In genomic region chr19:19538077-19538764, GRCh38 we compare ENCODE assay signal across 8 cellular contexts. TPM values are rescaled to one million over a fixed set of nuclear protein-coding genes. Genes with fewer than 3 reads are reported as not detected.
A peak's percentile ranks its signal among the peaks of the same experiment; 100 is the strongest.
DNase-seq lines count a peak whose midpoint lies in the region; ATAC-seq lines count a peak whose summit lies in the region.

CILP2 (plus strand) TSS chr19:19538265; CDS start chr19:19538350, 85 bp downstream.

- H3K27me3 Mint-ChIP-seq in activated CD8-positive, alpha-beta memory T cell treated with anti-CD3 and anti-CD28 coated beads, Interleukin-2, amount 10 ng/mL, durations not matched to agents 7 days and 5 days = peaks cover 19% of the 10 kb centered on the region

- intact Hi-C loops in sciatic nerve (cut with DNase I) = loop anchor here (5.0 kb wide), 1 partner anchor 419 kb away; no protein-coding TSS in a partner anchor

- in situ Hi-C loops in KBM-7 (cut with MboI; ENCODE audit: low pct_unique_long_range_greater_than_20kb, low sequenced_read_pairs) = loop anchor here (10.0 to 25.0 kb wide), 2 partner anchors 107 to 399 kb away; partner anchors contain the start of gene GMIP

- no peak within 1 kb of the TSS for H3K4me3 Mint-ChIP-seq in activated CD8-positive, alpha-beta memory T cell treated with anti-CD3 and anti-CD28 coated beads, Interleukin-2, amount 10 ng/mL, durations not matched to agents 7 days and 5 days

- peak; percentile 76 for DNase-seq in activated CD8-positive, alpha-beta memory T cell treated with anti-CD3 and anti-CD28 coated beads for 24 hours
- no peak for DNase-seq in activated CD8-positive, alpha-beta memory T cell treated with anti-CD3 and anti-CD28 coated beads, Interleukin-2, amount 10 ng/mL, durations not matched to agents 7 days and 5 days
- peak; percentile 60 for DNase-seq in activated CD4-positive, CD25-positive, alpha-beta regulatory T cell treated with anti-CD3 and anti-CD28 coated beads, Interleukin-2, amount 50 U/mL, for 72 hours
- DNase-seq in germinal center (ENCODE audit: low spot score) (peak; percentile 77), sciatic nerve (ENCODE audit: low spot score) (no peak), NCI-H446 treated with DMSO at 0.1 percent for 48 hours (lab: John Stamatoyannopoulos, UW) (no peak), KBM-7 (no peak)

- peaks cover 1% of the 10 kb centered on the region for H3K36me3 Mint-ChIP-seq in activated CD8-positive, alpha-beta memory T cell treated with anti-CD3 and anti-CD28 coated beads, Interleukin-2, amount 10 ng/mL, durations not matched to agents 7 days and 5 days

- ATAC-seq in activated CD8-positive, alpha-beta memory T cell treated with anti-CD3 and anti-CD28 coated beads, Interleukin-2, amount 10 ng/mL, durations not matched to agents 7 days and 5 days = no peak
- ATAC-seq in sciatic nerve (peak; percentile 7), HG03139 (IDR thresholded peaks at IDR 0.05; ENCODE audit: unreplicated experiment) (no peak)

- no peaks in the 10 kb centered on the region for H3K9me3 Mint-ChIP-seq in activated CD8-positive, alpha-beta memory T cell treated with anti-CD3 and anti-CD28 coated beads, Interleukin-2, amount 10 ng/mL, durations not matched to agents 7 days and 5 days (ENCODE audit: low read depth)

- H3K4me1 Mint-ChIP-seq in activated CD8-positive, alpha-beta memory T cell treated with anti-CD3 and anti-CD28 coated beads, Interleukin-2, amount 10 ng/mL, durations not matched to agents 7 days and 5 days = peaks cover 27% of the 10 kb centered on the region

- CTCF ChIA-PET in activated CD8-positive, alpha-beta memory T cell treated with anti-CD3 and anti-CD28 coated beads, Interleukin-2, amount 10 ng/mL, durations not matched to agents 7 days and 5 days (lab: Charles Lee) = interaction anchor here (1.0 to 2.7 kb wide), 5 partner anchors 13 to 105 kb away, joined by 4 to 11 read pairs (median 4); partner anchors contain the start of gene GMIP

- no peak within 1 kb of the TSS for H3K27ac Mint-ChIP-seq in activated CD8-positive, alpha-beta memory T cell treated with anti-CD3 and anti-CD28 coated beads, Interleukin-2, amount 10 ng/mL, durations not matched to agents 7 days and 5 days

RNA-seq across cellular contexts. Expression of gene CILP2, which starts in this region (rescaled TPM):
- under 1 TPM; 0.12 to 0.15 TPM for total RNA-seq in activated CD8-positive, alpha-beta memory T cell treated with anti-CD3 and anti-CD28 coated beads, Interleukin-2, amount 10 ng/mL, durations not matched to agents 7 days and 5 days
- total RNA-seq in sciatic nerve = 0.27 TPM

Comparison
In these comparisons a context has a peak if more than half of its experiments do, and no peak if none do; other contexts are left out.
1. DNase-seq: peak in activated CD8-positive, alpha-beta memory T cell treated with anti-CD3 and anti-CD28 coated beads for 24 hours (single experiment), activated CD4-positive, CD25-positive, alpha-beta regulatory T cell treated with anti-CD3 and anti-CD28 coated beads, Interleukin-2, amount 50 U/mL, for 72 hours (single experiment) and germinal center (single experiment); none in activated CD8-positive, alpha-beta memory T cell treated with anti-CD3 and anti-CD28 coated beads, Interleukin-2, amount 10 ng/mL, durations not matched to agents 7 days and 5 days (single experiment), sciatic nerve (single experiment), NCI-H446 treated with DMSO at 0.1 percent for 48 hours (single experiment) and KBM-7 (single experiment).
2. Peak in ATAC-seq in sciatic nerve; RNA of the gene not detected or under 1 TPM.